ENCODE assay signal across 1 cellular context in genomic region chr15:70763120-70763949, GRCh38.
TF ChIP-seq lines count a peak whose summit lies in the region.

Gene UACA, minus strand, starts transcription at chr15:70763558. Its CDS starts 151 bp downstream, at chr15:70763407.

TF ChIP-seq in SK-N-SH, 30 proteins besides CTCF, POLR2A, EP300 and RAD21 (continued from another document):
- TF ChIP-seq REST (IDR thresholded peaks at IDR 0.05; ENCODE audit: low read depth, low read length) (no peak), NRF1 (IDR thresholded peaks at IDR 0.05; ENCODE audit: low read depth, low read length) (peak; percentile 49), RXRA (IDR thresholded peaks at IDR 0.05; ENCODE audit: borderline replicate concordance, low read depth) (0 out of 2 replicates have a peak, but pooled peaks have one; percentile 16), EZH2phosphoT487 (IDR thresholded peaks at IDR 0.05; ENCODE audit: borderline replicate concordance, low read depth) (no peak), RFX5 (IDR thresholded peaks at IDR 0.05; ENCODE audit: low read length) (0 out of 2 replicates have a peak, but pooled peaks have one; percentile 32), RCOR1 (IDR thresholded peaks at IDR 0.05; ENCODE audit: low read length) (peak; percentile 38; the same call in 1 of the 2 replicates), CHD2 (IDR thresholded peaks at IDR 0.05; ENCODE audit: low read length, partially characterized antibody) (peak; percentile 55), JUND (IDR thresholded peaks at IDR 0.05) (no peak), IRF3 (IDR thresholded peaks at IDR 0.05; ENCODE audit: low read depth, low read length) (peak; percentile 48), MXI1 (IDR thresholded peaks at IDR 0.05; ENCODE audit: low read depth, low read length) (peak; percentile 87), TCF12 (IDR thresholded peaks at IDR 0.05) (peak; percentile 49; the same call in 1 of the 2 replicates), USF1 (IDR thresholded peaks at IDR 0.05; ENCODE audit: borderline replicate concordance, low read depth) (no peak), GABPA (IDR thresholded peaks at IDR 0.05; ENCODE audit: low read depth) (peak; percentile 84), GATA2 (CRISPR knock-in tag; IDR thresholded peaks at IDR 0.05) (no peak), NFIC (IDR thresholded peaks at IDR 0.05; ENCODE audit: borderline replicate concordance) (no peak), MEF2A (IDR thresholded peaks at IDR 0.05; ENCODE audit: borderline replicate concordance, low read depth) (no peak), SIN3A (IDR thresholded peaks at IDR 0.05; ENCODE audit: borderline replicate concordance, low read depth, low read length) (peak; percentile 14; the same call in 1 of the 2 replicates), PBX3 (IDR thresholded peaks at IDR 0.05) (0 out of 2 replicates have a peak, but pooled peaks have one; percentile 3), FOXJ3 (CRISPR knock-in tag; IDR thresholded peaks at IDR 0.05) (no peak), FOSL2 (IDR thresholded peaks at IDR 0.05; ENCODE audit: borderline replicate concordance, low read depth) (no peak)
